7 cellular contexts compared by ENCODE assay signal in genomic region chr13:73715910-73716257, GRCh38.
DNase-seq lines count a peak whose midpoint lies in the region; ATAC-seq, FAIRE-seq and TF ChIP-seq lines count a peak whose summit lies in the region.

No MANE protein-coding gene starts in this region.

- H3K4me1 Mint-ChIP-seq in natural killer cell treated with Interleukin-12 subunit alpha and Interleukin-12 subunit beta and Interleukin-15 and Interleukin-18, amount 100 ng/mL, for 72 hours (ENCODE audit: low read depth in 2 of 2), result peaks cover 44 to 61% of the 10 kb centered on the region in 2 donors

- no peak overlapping the region for H3K9ac ChIP-seq in PC-3 (ENCODE audit: low read length)

- H3K9me3 ChIP-seq in PC-3 (ENCODE audit: low read length) (no peaks in the 10 kb centered on the region), prostate gland (no peaks in the 10 kb centered on the region)

- H4K20me1 ChIP-seq in PC-3 (ENCODE audit: low read length), result no peaks in the 10 kb centered on the region

- peak; percentile 60 for ATAC-seq in HG02798 (IDR thresholded peaks at IDR 0.05; ENCODE audit: poor library complexity, unreplicated experiment)
- no peak for ATAC-seq in PC-3
- peak; percentile 29 to 42 for ATAC-seq in natural killer cell treated with Interleukin-12 subunit alpha and Interleukin-12 subunit beta and Interleukin-15 and Interleukin-18, amount 100 ng/mL, for 72 hours

- H3K27me3 Mint-ChIP-seq in natural killer cell treated with Interleukin-12 subunit alpha and Interleukin-12 subunit beta and Interleukin-15 and Interleukin-18, amount 100 ng/mL, for 72 hours, result no peaks in the 10 kb centered on the region

- peak; percentile 68 for FAIRE-seq in GM19239 (lab: Jason Lieb, UNC)

- H3K4me1 ChIP-seq in PC-3 (ENCODE audit: insufficient read depth, low read length) (peaks cover 21% of the 10 kb centered on the region), prostate gland (replicated peaks) (no peaks in the 10 kb centered on the region)

- H3K79me2 ChIP-seq in PC-3 (ENCODE audit: low read length), result no peaks in the 10 kb centered on the region

- peak overlapping the region; percentile 76 to 77 for H3K27ac Mint-ChIP-seq in natural killer cell treated with Interleukin-12 subunit alpha and Interleukin-12 subunit beta and Interleukin-15 and Interleukin-18, amount 100 ng/mL, for 72 hours

- CTCF ChIA-PET in PC-3 (lab: Charles Lee), result no interaction called here

- WGBS in prostate gland, result 53% methylated on average over 2 of the region's 2 CpGs

- TF ChIP-seq CTCF in PC-3 (conservative IDR thresholded peaks at IDR 0.05; ENCODE audit: low read depth, low read length), result no peak
- TF ChIP-seq CTCF in prostate gland (IDR thresholded peaks at IDR 0.05), result no peak

- no peak overlapping the region for H2AFZ ChIP-seq in PC-3 (ENCODE audit: low read length)

- H3K4me3 Mint-ChIP-seq in natural killer cell treated with Interleukin-12 subunit alpha and Interleukin-12 subunit beta and Interleukin-15 and Interleukin-18, amount 100 ng/mL, for 72 hours, result peak overlapping the region; percentile 81

- no peak overlapping the region for H3K27ac ChIP-seq in PC-3 (ENCODE audit: low read length)
- no peak overlapping the region for H3K27ac ChIP-seq in prostate gland

- POLR2A ChIA-PET in PC-3 (lab: Charles Lee; ENCODE audit: unreplicated experiment), result interaction anchor here (0.6 kb wide), 1 partner anchor 557 kb away, joined by 4 read pairs; no protein-coding TSS in a partner anchor

- H3F3A ChIP-seq in PC-3 (ENCODE audit: low read length, unreplicated experiment), result no peaks in the 10 kb centered on the region

- H3K4me3 ChIP-seq in PC-3 (ENCODE audit: low read length) (no peak overlapping the region), prostate gland (no peak overlapping the region)

- DNase-seq in GM19239 (ENCODE audit: insufficient read length, low spot score) (no peak), PC-3 (peak; percentile 14), NK-92 (lab: John Stamatoyannopoulos, UW; ENCODE audit: unreplicated experiment) (no peak), NCI-H1694 (lab: John Stamatoyannopoulos, UW) (no peak), prostate gland (ENCODE audit: low spot score) (no peak)
- DNase-seq in natural killer cell treated with Interleukin-12 subunit alpha and Interleukin-12 subunit beta and Interleukin-15 and Interleukin-18, amount 100 ng/mL, for 72 hours (ENCODE audit: low spot score), result no peak

- H3K36me3 ChIP-seq in PC-3 (ENCODE audit: low read depth, low read length), result 0 out of 2 replicates have a peak, but pooled peaks cover 8% of the 10 kb centered on the region
- no peaks in the 10 kb centered on the region for H3K36me3 ChIP-seq in prostate gland

- H3K36me3 Mint-ChIP-seq in natural killer cell treated with Interleukin-12 subunit alpha and Interleukin-12 subunit beta and Interleukin-15 and Interleukin-18, amount 100 ng/mL, for 72 hours, result peaks cover 11% of the 10 kb centered on the region

- intact Hi-C loops in PC-3 (cut with micrococcal nuclease) (no loop called here), prostate gland (cut with DNase I) (no loop called here)

- no peak overlapping the region for H3K4me2 ChIP-seq in PC-3 (ENCODE audit: low read length)

- no peaks in the 10 kb centered on the region for H3K9me2 ChIP-seq in PC-3 (replicated peaks; ENCODE audit: low read length)

- BruUV-seq in PC-3 (replicated peaks; lab: Mats Ljungman, UMichigan), result no TSS peak

- H3K27me3 ChIP-seq in PC-3 (ENCODE audit: low read length), result no peaks in the 10 kb centered on the region
- H3K27me3 ChIP-seq in prostate gland (replicated peaks; ENCODE audit: insufficient read depth), result no peaks in the 10 kb centered on the region

- no peak for TF ChIP-seq POLR2A in prostate gland (IDR thresholded peaks at IDR 0.05)

- no peaks in the 10 kb centered on the region for H3K9me3 Mint-ChIP-seq in natural killer cell treated with Interleukin-12 subunit alpha and Interleukin-12 subunit beta and Interleukin-15 and Interleukin-18, amount 100 ng/mL, for 72 hours
